Comparison of ENCODE assay signal across 21 cellular contexts in genomic region chr1:197980457-197980856, GRCh38.
"Had no signal": no experiment of that assay in that cellular context is flagged by ENCODE, and none has a peak within 500 bp of the region (broad histone marks: within the 10 kb centered on the region; RNA-seq: fewer than 3 reads in every experiment).

No MANE protein-coding gene starts in this region.

- H3K4me1 ChIP-seq: adrenal gland, gastroesophageal sphincter, psoas muscle, stomach had no signal

- H3K27me3 ChIP-seq: adrenal gland, gastroesophageal sphincter, right lobe of liver, stomach had no signal

- H3K36me3 Mint-ChIP-seq: activated naive CD4-positive, alpha-beta T cell treated with anti-CD3 and anti-CD28 coated beads, Interleukin-2, amount 50 U/mL, for 72 hours; type B pancreatic cell had no signal

- ATAC-seq: activated naive CD4-positive, alpha-beta T cell treated with anti-CD3 and anti-CD28 coated beads, Interleukin-2, amount 50 U/mL, for 72 hours; gastroesophageal sphincter; left cardiac atrium; psoas muscle had no signal

- H3K27ac Mint-ChIP-seq: activated naive CD4-positive, alpha-beta T cell treated with anti-CD3 and anti-CD28 coated beads, Interleukin-2, amount 50 U/mL, for 72 hours; activated T-helper 1 cell treated with anti-CD3 and anti-CD28 coated beads, Interleukin-12 subunit alpha, Interleukin-12 subunit beta, Interleukin-2, Interleukin-4 antibody, amounts not matched to agents 30 ng/mL and 10 ng/mL and 1 ng/mL, durations not matched to agents 14 hours and 24 hours and 36 hours; type B pancreatic cell had no signal

- H3K27ac ChIP-seq: adrenal gland, esophagus muscularis mucosa, gastroesophageal sphincter, heart left ventricle, psoas muscle, right lobe of liver, stomach, VCaP had no signal

- H3K4me3 ChIP-seq: adrenal gland, esophagus muscularis mucosa, gastroesophageal sphincter, heart left ventricle, psoas muscle, right lobe of liver, stomach had no signal

- DNase-seq: activated CD4-positive, alpha-beta T cell treated with anti-CD3 and anti-CD28 coated beads, Interleukin-2, amount 50 U/mL, for 48 hours; activated gamma-delta T cell treated with Interleukin-2 at 50 U/mL for 16 hours; activated T-cell treated with anti-CD3 and anti-CD28 coated beads for 4 hours; adrenal gland; effector CD8-positive, alpha-beta T cell; left cardiac atrium; midbrain; psoas muscle; right lobe of liver; small intestine; stimulated activated CD4-positive, alpha-beta T cell treated with anti-CD3 and anti-CD28 coated beads, Interleukin-15, amount 100 ng/mL, for 24 hours; stimulated activated CD4-positive, alpha-beta T cell treated with anti-CD3 and anti-CD28 coated beads, Interleukin-2, amount 100 ng/mL, for 48 hours; stomach; T-helper 2 cell had no signal

- H3K4me3 Mint-ChIP-seq: activated T-helper 1 cell treated with anti-CD3 and anti-CD28 coated beads, Interleukin-12 subunit alpha, Interleukin-12 subunit beta, Interleukin-2, Interleukin-4 antibody, amounts not matched to agents 30 ng/mL and 10 ng/mL and 1 ng/mL, durations not matched to agents 14 hours and 24 hours and 36 hours; type B pancreatic cell had no signal

- H3K9me3 Mint-ChIP-seq: activated naive CD4-positive, alpha-beta T cell treated with anti-CD3 and anti-CD28 coated beads, Interleukin-2, amount 50 U/mL, for 72 hours; type B pancreatic cell had no signal

- H3K9me3 ChIP-seq: adrenal gland, esophagus muscularis mucosa, gastroesophageal sphincter, heart left ventricle, psoas muscle, right lobe of liver, stomach had no signal

- H3K36me3 ChIP-seq: adrenal gland, esophagus muscularis mucosa, gastroesophageal sphincter, heart left ventricle, right lobe of liver, stomach had no signal
